Comparison of ENCODE assay signal across 1 cellular context in genomic region chr17:4023948-4024545, GRCh38. TPM values are rescaled to one million over a fixed set of nuclear protein-coding genes. Genes with fewer than 3 reads are reported as not detected.
"Had no signal": no experiment of that assay in that cellular context is flagged by ENCODE, and none has a peak within 500 bp of the region (broad histone marks: within the 10 kb centered on the region; RNA-seq: fewer than 3 reads in every experiment).

No MANE protein-coding gene starts in this region.

RNA-seq across cellular contexts. Expression of gene ATP2A3, which starts 59.8 kb away (rescaled TPM):
- polyA plus RNA-seq: neural cell had no signal
